9 cellular contexts compared by ENCODE assay signal in genomic region chr19:1774999-1775772, GRCh38. TPM values are rescaled to one million over a fixed set of nuclear protein-coding genes. Genes with fewer than 3 reads are reported as not detected.
DNase-seq lines count a peak whose midpoint lies in the region; ATAC-seq, FAIRE-seq and TF ChIP-seq lines count a peak whose summit lies in the region.
"Had no signal": no experiment of that assay in that cellular context is flagged by ENCODE, and none has a peak within 500 bp of the region (broad histone marks: within the 10 kb centered on the region; RNA-seq: fewer than 3 reads in every experiment).

No MANE protein-coding gene starts in this region.

- TF ChIP-seq EP300 in GM12878 (IDR thresholded peaks at IDR 0.05; ENCODE audit: borderline replicate concordance in 1 of 2, control insufficient read depth in 1 of 2, low read depth in 2 of 2, low read length in 2 of 2) = no peak

- no peak overlapping the region for H2BK5ac ChIP-seq in mesendoderm (ENCODE audit: low read length)

- H4K8ac ChIP-seq in mesendoderm (ENCODE audit: low read depth, low read length) = no peak overlapping the region

- POLR2A ChIA-PET in GM12878 (lab: Charles Lee) = no interaction called here

- 33% methylated on average over 18 of the region's 59 CpGs for WGBS in GM12878 (ENCODE audit: insufficient coverage, insufficient replicate concordance, low lambda C conversion rate, missing lambda C conversion rate)
- WGBS in mesendoderm (ENCODE audit: extremely low coverage, insufficient coverage, low lambda C conversion rate) = no CpG with 5 or more reads among the region's 59 CpGs

- no peak overlapping the region for H2BK15ac ChIP-seq in mesendoderm (replicated peaks; ENCODE audit: low read depth)

- H3K36me3 ChIP-seq in GM12878 (ENCODE audit: control insufficient read depth in 2 of 2, insufficient read depth in 2 of 2, low read length in 1 of 2) (no peaks in the 10 kb centered on the region), mesendoderm (ENCODE audit: control insufficient read depth, insufficient read depth, low read length) (no peaks in the 10 kb centered on the region)

- H3K9me3 ChIP-seq in GM12878 (replicated peaks; ENCODE audit: control insufficient read depth, insufficient read depth, low read length) = peaks cover 9% of the 10 kb centered on the region
- H3K9me3 ChIP-seq in T-helper 17 cell (ENCODE audit: control insufficient read depth, low read length, poor library complexity, severe bottlenecking) = peaks cover 7% of the 10 kb centered on the region

- FAIRE-seq in GM12878 (lab: Jason Lieb, UNC) = no peak

- H3K56ac ChIP-seq in mesendoderm (ENCODE audit: low read length) = no peak overlapping the region

- H2BK120ac ChIP-seq in mesendoderm (ENCODE audit: low read depth, low read length) = no peak overlapping the region

- BruUV-seq in GM12878 (replicated peaks; lab: Mats Ljungman, UMichigan) = no TSS peak

- H3K36me3 Mint-ChIP-seq in T-helper 17 cell (ENCODE audit: low read depth) = peaks cover 8% of the 10 kb centered on the region

- H3K23ac ChIP-seq in mesendoderm (ENCODE audit: low read length) = no peak overlapping the region

- no peaks in the 10 kb centered on the region for H4K20me1 ChIP-seq in GM12878 (ENCODE audit: control insufficient read depth, insufficient read depth)

- H3K4me1 Mint-ChIP-seq in T-helper 17 cell = peaks cover 5% of the 10 kb centered on the region

- intact Hi-C loops in GM12878 (cut with micrococcal nuclease; ENCODE audit: unreplicated experiment) = no loop called here

- no peak overlapping the region for H3K4ac ChIP-seq in mesendoderm (ENCODE audit: low read depth, low read length)

- H3K79me1 ChIP-seq in mesendoderm (ENCODE audit: low read length) = no peaks in the 10 kb centered on the region

- 0 out of 2 replicates have a peak, but pooled peaks have one; percentile 2 for TF ChIP-seq RAD21 in GM12878 (IDR thresholded peaks at IDR 0.05; ENCODE audit: insufficient read depth, low read depth, low read length)

- H4K5ac ChIP-seq in mesendoderm (ENCODE audit: low read length) = no peak overlapping the region

- H3K79me2 ChIP-seq in GM12878 (ENCODE audit: control insufficient read depth, insufficient read depth, low read length) (no peaks in the 10 kb centered on the region), mesendoderm (ENCODE audit: control insufficient read depth, insufficient read depth, low read length) (no peaks in the 10 kb centered on the region)

- peak; percentile 29 to 45 (median 36); a peak in 5 of 6 replicates for TF ChIP-seq CTCF in GM12878 (IDR thresholded peaks at IDR 0.05 in 2 of 3, conservative IDR thresholded peaks at IDR 0.05 in 1 of 3; ENCODE audit: control insufficient read depth in 2 of 3, extremely low read depth in 1 of 3, insufficient read depth in 1 of 3, low read depth in 3 of 3, low read length in 3 of 3)

- H3K27me3 ChIP-seq in GM12878 (replicated peaks in 1 of 2; ENCODE audit: control insufficient read depth in 2 of 2, insufficient read depth in 2 of 2, low read length in 1 of 2) = peaks cover 6 to 10% of the 10 kb centered on the region in 2 experiments
- H3K27me3 ChIP-seq in mesendoderm (ENCODE audit: insufficient read depth, low read length, poor library complexity) = peaks cover 38% of the 10 kb centered on the region

- ATAC-seq in GM12878 (peak; percentile 82), T-helper 17 cell (no peak), GM21526 (IDR thresholded peaks at IDR 0.05; ENCODE audit: low FRiP score, unreplicated experiment) (no peak), GM19035 (IDR thresholded peaks at IDR 0.05; ENCODE audit: unreplicated experiment) (no peak)

- no peak overlapping the region for H2AFZ ChIP-seq in GM12878 (ENCODE audit: control insufficient read depth, low read depth, low read length)

- no peak overlapping the region for H2AK5ac ChIP-seq in mesendoderm (ENCODE audit: low read length)

- H3K9ac ChIP-seq in GM12878 (ENCODE audit: control insufficient read depth, insufficient read depth, low read length) (no peak overlapping the region), mesendoderm (ENCODE audit: low read length) (no peak overlapping the region)

- RAD21 ChIA-PET in GM12878 (lab: Charles Lee; ENCODE audit: unreplicated experiment) = no interaction called here

- H3K27me3 Mint-ChIP-seq in T-helper 17 cell = peaks cover 52% of the 10 kb centered on the region

- TF ChIP-seq POLR2A in GM12878 (IDR thresholded peaks at IDR 0.05; ENCODE audit: low read depth, low read length) = no peak

- no peak overlapping the region for H3K27ac ChIP-seq in GM12878 (ENCODE audit: control insufficient read depth, insufficient read depth)
- H3K27ac ChIP-seq in mesendoderm (ENCODE audit: low read depth, low read length) = no peak overlapping the region

- H3K4me1 ChIP-seq in GM12878 (ENCODE audit: control insufficient read depth, insufficient read depth, low read length) (no peaks in the 10 kb centered on the region), mesendoderm (ENCODE audit: control insufficient read depth, low read depth, low read length) (no peaks in the 10 kb centered on the region)

- H3K27ac Mint-ChIP-seq in T-helper 17 cell = no peak overlapping the region

- SMC1A ChIA-PET in GM12878 (lab: Charles Lee; ENCODE audit: uncharacterized antibody, unreplicated experiment) = no interaction called here

- DNase-seq in EL (peak; percentile 33), HuH-7.5 (ENCODE audit: low spot score) (peak; percentile 83), GM12878 (ENCODE audit: low read depth, low spot score) (no peak), mesendoderm (peak; percentile 91), T-helper 17 cell (no peak), NCI-H345 (lab: John Stamatoyannopoulos, UW) (no peak)
- DNase-seq: cortex of kidney had no signal

- in situ Hi-C loops in GM12878 (cut with MboI) = no loop called here

- H3K4me2 ChIP-seq in GM12878 (ENCODE audit: control insufficient read depth, insufficient read depth) (no peak overlapping the region), mesendoderm (ENCODE audit: low read length) (no peak overlapping the region)

- H3K18ac ChIP-seq in mesendoderm (ENCODE audit: low read length) = no peak overlapping the region

- H3K4me3 Mint-ChIP-seq in T-helper 17 cell = no peak overlapping the region

- H3K4me3 ChIP-seq in GM12878 (no peak overlapping the region), mesendoderm (ENCODE audit: low read length) (no peak overlapping the region)

- CTCF ChIA-PET in GM12878 (lab: Yijun Ruan, JAX) = no interaction called here

TF ChIP-seq in GM12878, 131 proteins besides CTCF, POLR2A, EP300 and RAD21:
- TF ChIP-seq ESRRA (IDR thresholded peaks at IDR 0.05; ENCODE audit: low read length) = no peak

RNA-seq across cellular contexts. Expression of gene ONECUT3, which starts 21.9 kb away (rescaled TPM):
- total RNA-seq in GM12878 (2013; cell fraction: nucleolus; rRNA removed) = not detected in 2 replicates
- not detected in 2 replicates for total RNA-seq in GM12878 (2014; rRNA removed)
- not detected in 2 replicates for total RNA-seq in GM12878 (2014; rRNA removed; fragmentation: Illumina TruSeq; extraction: Trizol)
- not detected in 2 replicates for total RNA-seq in GM12878 (2021)
- polyA plus RNA-seq in GM12878 (2011; ENCODE audit: low read depth) = not detected
- not detected in 2 replicates for polyA plus RNA-seq in GM12878 (2011; rRNA removed)
- not detected in 2 replicates for polyA plus RNA-seq in GM12878 (2011; cell fraction: cytosol; rRNA removed)
- polyA plus RNA-seq in GM12878 (2011; cell fraction: nucleus; rRNA removed) = not detected in 2 replicates
- not detected in 2 replicates for polyA plus RNA-seq in GM12878 (2012)
- not detected in 2 replicates for polyA plus RNA-seq in GM12878 (2014; fragmentation: Illumina TruSeq; extraction: Trizol)
- not detected for polyA plus RNA-seq in GM12878 (2014; fragmentation: Nextera tagmentation; extraction: Ambion mirVana)
- polyA plus RNA-seq in GM12878 (2014; rRNA removed) = not detected in 2 replicates
- not detected for polyA plus RNA-seq in GM12878 (2016; fragmentation: Nextera tagmentation; extraction: Ambion mirVana)
- polyA minus RNA-seq in GM12878 (2011; rRNA and poly(A)+ RNA removed) = not detected in 2 replicates
- polyA minus RNA-seq in GM12878 (2011; cell fraction: cytosol; rRNA and poly(A)+ RNA removed) = not detected in 2 replicates
- polyA minus RNA-seq in GM12878 (2011; cell fraction: nucleus; rRNA and poly(A)+ RNA removed) = not detected in 2 replicates
- not detected for polyA plus RNA-seq in mesendoderm (2013, experiment 1 of 2)
- not detected for polyA plus RNA-seq in mesendoderm (2013, experiment 2 of 2)
- total RNA-seq in T-helper 17 cell = not detected

RNA-seq across cellular contexts. Expression of gene ATP8B3, which starts 36.9 kb away (rescaled TPM):
- 3.1 and 4.2 TPM in 2 replicates for total RNA-seq in GM12878 (2013; cell fraction: nucleolus; rRNA removed)
- total RNA-seq in GM12878 (2014; rRNA removed) = 0.38 and 0.51 TPM in 2 replicates
- total RNA-seq in GM12878 (2014; rRNA removed; fragmentation: Illumina TruSeq; extraction: Trizol) = 0.36 and 0.74 TPM in 2 replicates
- total RNA-seq in GM12878 (2021) = 1.0 and 1.7 TPM in 2 replicates
- polyA plus RNA-seq in GM12878 (2011; ENCODE audit: low read depth) = 1.3 TPM
- polyA plus RNA-seq in GM12878 (2011; rRNA removed) = 0.86 and 1.6 TPM in 2 replicates
- polyA plus RNA-seq in GM12878 (2011; cell fraction: cytosol; rRNA removed) = 2.6 TPM in 2 replicates
- polyA plus RNA-seq in GM12878 (2011; cell fraction: nucleus; rRNA removed) = 6.1 and 6.5 TPM in 2 replicates
- 1.8 and 2.5 TPM in 2 replicates for polyA plus RNA-seq in GM12878 (2012)
- polyA plus RNA-seq in GM12878 (2014; fragmentation: Illumina TruSeq; extraction: Trizol) = 0.43 and 0.48 TPM in 2 replicates
- polyA plus RNA-seq in GM12878 (2014; fragmentation: Nextera tagmentation; extraction: Ambion mirVana) = under 1 TPM; 0.13 to 0.34 TPM
- 0.76 and 1.3 TPM in 2 replicates for polyA plus RNA-seq in GM12878 (2014; rRNA removed)
- polyA plus RNA-seq in GM12878 (2016; fragmentation: Nextera tagmentation; extraction: Ambion mirVana) = 1 to 10 TPM in 1 of 2 experiments, under 1 TPM in 1; 0.54 to 1.0 TPM
- polyA minus RNA-seq in GM12878 (2011; rRNA and poly(A)+ RNA removed) = 1.9 and 2.3 TPM in 2 replicates
- 0.73 and 2.3 TPM in 2 replicates for polyA minus RNA-seq in GM12878 (2011; cell fraction: cytosol; rRNA and poly(A)+ RNA removed)
- polyA minus RNA-seq in GM12878 (2011; cell fraction: nucleus; rRNA and poly(A)+ RNA removed) = 0.73 and 1.1 TPM in 2 replicates
- 0.20 TPM for polyA plus RNA-seq in mesendoderm (2013, experiment 1 of 2)
- 0.20 TPM for polyA plus RNA-seq in mesendoderm (2013, experiment 2 of 2)
- 1 to 10 TPM; 4.6 to 6.0 TPM for total RNA-seq in T-helper 17 cell

Comparison
In these comparisons a context has a peak if more than half of its experiments do, and no peak if none do; other contexts are left out.
1. DNase-seq: peak in EL (single experiment), HuH-7.5 (single experiment) and mesendoderm (single experiment); none in GM12878 (single experiment), T-helper 17 cell (0 of 3) and NCI-H345 (single experiment).